25 cellular contexts compared by ENCODE assay signal in genomic region chr13:86825410-86825809, GRCh38.
"Had no signal": no experiment of that assay in that cellular context is flagged by ENCODE, and none has a peak within 500 bp of the region (broad histone marks: within the 10 kb centered on the region; RNA-seq: fewer than 3 reads in every experiment).

No MANE protein-coding gene starts in this region.

- FAIRE-seq: astrocyte, TTC549 had no signal

- H3K27me3 ChIP-seq: MG63, SJSA1 had no signal

- H3K4me1 ChIP-seq: SJSA1 had no signal

- H3K4me2 ChIP-seq: KMS-11 had no signal

- H3K36me3 ChIP-seq: MG63, SJSA1 had no signal

- H3K4me3 ChIP-seq: MG63, SJSA1 had no signal

- H3K9me3 ChIP-seq: MG63, SJSA1 had no signal

- H3K27ac ChIP-seq: KMS-11, SJSA1 had no signal

- H3K9ac ChIP-seq: KMS-11 had no signal

- DNase-seq: activated B cell treated with CpG ODN at 0.5 μM for 24 hours; activated CD4-positive, alpha-beta T cell treated with anti-CD3 and anti-CD28 coated beads for 1 hour; activated CD4-positive, alpha-beta T cell treated with anti-CD3 and anti-CD28 coated beads, Interleukin-2, amount 10 ng/mL, durations not matched to agents 24 days and 14 days; activated CD4-positive, alpha-beta T cell treated with anti-CD3 and anti-CD28 coated beads, Interleukin-2, amount 50 U/mL, for 48 hours; activated CD8-positive, alpha-beta memory T cell treated with anti-CD3 and anti-CD28 coated beads, Interleukin-2, amount 10 ng/mL, durations not matched to agents 7 days and 5 days; activated effector memory CD4-positive, alpha-beta T cell treated with anti-CD3 and anti-CD28 coated beads, Interleukin-2, amount 50 U/mL, for 16 hours; activated naive CD4-positive, alpha-beta T cell treated with anti-CD3 and anti-CD28 coated beads for 36 hours; activated T-cell treated with anti-CD3 and anti-CD28 coated beads, Interleukin-2, amount 50 U/mL, for 4 hours; amygdala; MG63; NCI-H1105; NCI-H1436; NCI-H1694 treated with DMSO at 0.1 percent for 48 hours; NCI-H2029 treated with DMSO at 0.1 percent for 48 hours; NCI-H510A treated with DMSO at 0.1 percent for 48 hours; NCI-H69; RPMI8226; T1000 had no signal

- ATAC-seq: activated CD8-positive, alpha-beta memory T cell treated with anti-CD3 and anti-CD28 coated beads, Interleukin-2, amount 10 ng/mL, durations not matched to agents 7 days and 5 days; activated T-cell treated with anti-CD3 and anti-CD28 coated beads, Interleukin-2, amount 50 U/mL, for 4 hours; Panc1; Right ventricle myocardium inferior; SK-N-SH treated with all-trans-retinoic acid at 6 μM for 48 hours had no signal
